Comparison of ENCODE assay signal across 1 cellular context in the genomic region with DNA sequence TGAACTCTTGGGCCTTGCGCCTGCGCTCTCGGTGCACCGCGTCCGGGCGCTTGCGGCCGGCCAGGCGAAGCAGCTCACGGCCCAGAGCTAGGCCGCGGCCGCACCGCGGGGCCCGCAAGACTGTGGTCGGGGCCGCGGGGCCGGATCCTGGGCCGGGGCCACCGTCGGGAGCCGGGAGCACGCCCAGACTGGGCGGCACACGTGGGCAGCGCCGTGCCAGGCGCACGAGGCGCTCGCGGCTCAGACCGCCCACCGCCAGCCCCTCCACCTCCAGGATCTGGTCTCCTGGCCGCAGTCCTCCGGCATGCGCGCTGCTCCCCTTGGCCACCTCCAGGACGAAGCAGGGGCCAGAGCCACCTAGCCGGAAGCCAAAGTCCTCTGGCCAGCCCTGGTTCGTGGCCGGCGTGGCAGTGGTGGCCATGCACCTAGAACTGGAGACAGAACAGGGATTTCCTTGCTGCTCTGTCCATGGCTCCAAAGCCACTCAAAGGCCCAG.
TF ChIP-seq lines count a peak whose summit lies in the region.

Gene GRID2IP (minus strand): TSS at position 446 of the 496 bp plus-strand sequence. CDS start 25 bp downstream, at position 421.

TF ChIP-seq in IMR-90, 13 proteins besides CTCF, POLR2A, EP300 and RAD21 (continued from another document):
- TF ChIP-seq, protein P1, sequence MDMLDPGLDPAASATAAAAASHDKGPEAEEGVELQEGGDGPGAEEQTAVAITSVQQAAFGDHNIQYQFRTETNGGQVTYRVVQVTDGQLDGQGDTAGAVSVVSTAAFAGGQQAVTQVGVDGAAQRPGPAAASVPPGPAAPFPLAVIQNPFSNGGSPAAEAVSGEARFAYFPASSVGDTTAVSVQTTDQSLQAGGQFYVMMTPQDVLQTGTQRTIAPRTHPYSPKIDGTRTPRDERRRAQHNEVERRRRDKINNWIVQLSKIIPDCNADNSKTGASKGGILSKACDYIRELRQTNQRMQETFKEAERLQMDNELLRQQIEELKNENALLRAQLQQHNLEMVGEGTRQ (IDR thresholded peaks at IDR 0.05; ENCODE audit: low read depth, low read length) = no peak
- TF ChIP-seq RCOR1 (IDR thresholded peaks at IDR 0.05; ENCODE audit: insufficient replicate concordance, low read length) = no peak
- TF ChIP-seq CHD1 (IDR thresholded peaks at IDR 0.05; ENCODE audit: low read depth, low read length) = no peak
- TF ChIP-seq CEBPB (IDR thresholded peaks at IDR 0.05; ENCODE audit: low read depth, low read length) = no peak
- TF ChIP-seq, protein P2, sequence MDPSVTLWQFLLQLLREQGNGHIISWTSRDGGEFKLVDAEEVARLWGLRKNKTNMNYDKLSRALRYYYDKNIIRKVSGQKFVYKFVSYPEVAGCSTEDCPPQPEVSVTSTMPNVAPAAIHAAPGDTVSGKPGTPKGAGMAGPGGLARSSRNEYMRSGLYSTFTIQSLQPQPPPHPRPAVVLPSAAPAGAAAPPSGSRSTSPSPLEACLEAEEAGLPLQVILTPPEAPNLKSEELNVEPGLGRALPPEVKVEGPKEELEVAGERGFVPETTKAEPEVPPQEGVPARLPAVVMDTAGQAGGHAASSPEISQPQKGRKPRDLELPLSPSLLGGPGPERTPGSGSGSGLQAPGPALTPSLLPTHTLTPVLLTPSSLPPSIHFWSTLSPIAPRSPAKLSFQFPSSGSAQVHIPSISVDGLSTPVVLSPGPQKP (IDR thresholded peaks at IDR 0.05; ENCODE audit: borderline replicate concordance, low read depth, low read length) = no peak
- no peak for TF ChIP-seq BHLHE40 (IDR thresholded peaks at IDR 0.05; ENCODE audit: low read depth, low read length)
- no peak for TF ChIP-seq RFX5 (IDR thresholded peaks at IDR 0.05; ENCODE audit: low read depth, low read length)
- no peak for TF ChIP-seq SMC3 (IDR thresholded peaks at IDR 0.05; ENCODE audit: low read depth, low read length)
- TF ChIP-seq MAFK (IDR thresholded peaks at IDR 0.05; ENCODE audit: low read depth, low read length) = no peak
- TF ChIP-seq MAZ (IDR thresholded peaks at IDR 0.05; ENCODE audit: borderline replicate concordance, low read depth, low read length) = no peak
- no peak for TF ChIP-seq MXI1 (IDR thresholded peaks at IDR 0.05; ENCODE audit: borderline replicate concordance, low read depth, low read length)
